ENCODE assay signal across 30 cellular contexts in the genomic region with DNA sequence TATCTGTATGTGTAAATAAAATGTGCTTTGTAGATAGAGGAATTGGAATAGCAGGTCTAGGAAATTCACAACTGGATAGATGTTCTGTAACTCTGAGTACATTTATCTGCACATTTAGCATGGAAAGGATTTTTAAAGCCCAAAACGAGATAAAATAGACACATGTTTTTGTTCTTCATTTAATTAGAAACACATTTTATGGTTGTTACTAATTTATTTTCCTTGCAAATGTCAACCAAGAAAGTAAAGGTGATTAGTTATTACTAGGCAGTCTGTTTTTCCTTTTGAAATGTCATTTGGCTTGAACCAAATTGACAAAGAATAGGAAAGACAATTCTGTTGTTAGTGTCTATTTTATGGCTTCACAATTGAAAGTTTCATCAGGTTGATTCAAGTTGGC. TPM values are rescaled to one million over a fixed set of nuclear protein-coding genes. Genes with fewer than 3 reads are reported as not detected.
"Had no signal": no experiment of that assay in that cellular context is flagged by ENCODE, and none has a peak within 500 bp of the region (broad histone marks: within the 10 kb centered on the region; RNA-seq: fewer than 3 reads in every experiment).

No MANE protein-coding gene starts in this region.

- H3K4me1 ChIP-seq: adrenal gland, body of pancreas, breast epithelium had no signal

- H3K9me3 ChIP-seq: adrenal gland, body of pancreas, breast epithelium had no signal

- DNase-seq: activated B cell treated with CpG ODN at 0.5 μM for 24 hours; activated CD4-positive, alpha-beta memory T cell treated with anti-CD3 and anti-CD28 coated beads for 36 hours; activated CD4-positive, alpha-beta T cell treated with anti-CD3 and anti-CD28 coated beads for 4 hours; activated CD4-positive, alpha-beta T cell treated with anti-CD3 and anti-CD28 coated beads, Interleukin-2, amount 10 ng/mL, durations not matched to agents 24 days and 14 days; activated CD4-positive, alpha-beta T cell treated with anti-CD3 and anti-CD28 coated beads, Interleukin-2, amount 50 U/mL, for 1 hour; activated CD4-positive, alpha-beta T cell treated with anti-CD3 and anti-CD28 coated beads, Interleukin-2, amount 50 U/mL, for 4 hours; activated CD4-positive, CD25-positive, alpha-beta regulatory T cell treated with anti-CD3 and anti-CD28 coated beads, Interleukin-2, amount 50 U/mL, for 72 hours; activated CD8-positive, alpha-beta memory T cell treated with anti-CD3 and anti-CD28 coated beads, Interleukin-2, amount 50 U/mL, for 4 hours; activated CD8-positive, alpha-beta T cell treated with anti-CD3 and anti-CD28 coated beads for 36 hours; activated effector memory CD4-positive, alpha-beta T cell treated with anti-CD3 and anti-CD28 coated beads, Interleukin-2, amount 50 U/mL, for 16 hours; activated gamma-delta T cell treated with Interleukin-2 at 50 U/mL for 16 hours; activated naive CD4-positive, alpha-beta T cell; activated naive CD4-positive, alpha-beta T cell treated with anti-CD3 and anti-CD28 coated beads for 36 hours; activated naive CD4-positive, alpha-beta T cell treated with anti-CD3 and anti-CD28 coated beads, Interleukin-2, amount 50 U/mL, for 16 hours; activated naive CD8-positive, alpha-beta T cell treated with anti-CD3 and anti-CD28 coated beads for 36 hours; activated T-cell treated with anti-CD3 and anti-CD28 coated beads for 4 hours; activated T-cell treated with anti-CD3 and anti-CD28 coated beads, Interleukin-2, amount 50 U/mL, for 1 hour; activated T-cell treated with anti-CD3 and anti-CD28 coated beads, Interleukin-2, amount 50 U/mL, for 4 hours; activated T-cell treated with anti-CD3 and anti-CD28 coated beads, Interleukin-2, amount 50 U/mL, for 72 hours; adrenal gland; amniotic stem cell; aorta; body of pancreas; brain microvascular endothelial cell; central memory CD4-positive, alpha-beta T cell; T-helper 2 cell; T-helper 9 cell had no signal

- FAIRE-seq: TTC549 had no signal

- H3K36me3 ChIP-seq: adrenal gland, brain microvascular endothelial cell, breast epithelium had no signal

- H3K4me3 ChIP-seq: adrenal gland, body of pancreas, breast epithelium had no signal

- H3K27me3 ChIP-seq: adrenal gland, body of pancreas, brain microvascular endothelial cell, breast epithelium had no signal

- H3K27ac ChIP-seq: adrenal gland, body of pancreas, brain microvascular endothelial cell, breast epithelium, VCaP had no signal

RNA-seq across cellular contexts. Expression of a gene that starts 0.8 kb away (rescaled TPM):
- polyA plus RNA-seq: adrenal gland, aorta had no signal
